In the genomic region with DNA sequence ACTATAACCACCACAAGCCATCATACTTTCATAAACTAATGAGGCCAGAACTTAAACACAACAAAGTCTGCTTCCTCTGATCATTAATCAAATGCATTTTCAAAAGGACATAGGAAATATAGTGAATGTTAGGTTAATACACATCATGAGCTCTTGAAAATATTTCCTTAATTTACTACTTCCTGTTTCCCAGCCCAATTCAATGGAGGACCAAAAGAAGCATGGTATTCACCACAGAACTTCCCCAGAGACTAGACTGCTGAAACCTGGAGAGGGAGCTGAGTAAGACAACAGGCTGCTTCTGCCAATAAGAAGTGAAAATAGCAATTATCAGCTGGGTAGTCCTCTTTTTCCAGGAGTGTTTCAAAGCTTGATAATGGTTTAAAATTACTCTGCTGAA, we compare ENCODE assay signal across 15 cellular contexts.
A peak's percentile ranks its signal among the peaks of the same experiment; 100 is the strongest.
DNase-seq lines count a peak whose midpoint lies in the region; ATAC-seq and TF ChIP-seq lines count a peak whose summit lies in the region.
"Had no signal": no experiment of that assay in that cellular context is flagged by ENCODE, and none has a peak within 500 bp of the region (broad histone marks: within the 10 kb centered on the region; RNA-seq: fewer than 3 reads in every experiment).

No MANE protein-coding gene starts in this region.

- H3K27me3 ChIP-seq in breast epithelium = no peaks in the 10 kb centered on the region
- H3K27me3 ChIP-seq: SJCRH30, vagina had no signal

- no peak overlapping the region for H3K4me3 ChIP-seq in breast epithelium
- H3K4me3 ChIP-seq: lower lobe of right lung, SJCRH30, vagina had no signal

- peak overlapping the region; percentile 58 for H3K27ac Mint-ChIP-seq in MCF 10A (ENCODE audit: low read depth, unreplicated experiment)

- no peak for TF ChIP-seq POLR2A in breast epithelium (IDR thresholded peaks at IDR 0.05)

- no peaks in the 10 kb centered on the region for H3K36me3 Mint-ChIP-seq in MCF 10A (ENCODE audit: insufficient read depth, unreplicated experiment)

- H3K4me1 Mint-ChIP-seq in MCF 10A (ENCODE audit: insufficient read depth, unreplicated experiment) = peaks cover 8% of the 10 kb centered on the region

- no peaks in the 10 kb centered on the region for H3K4me1 ChIP-seq in breast epithelium
- H3K4me1 ChIP-seq: vagina had no signal

- H3K9me3 Mint-ChIP-seq in MCF 10A (ENCODE audit: unreplicated experiment) = no peaks in the 10 kb centered on the region

- no TSS peak for BruUV-seq in MCF 10A (replicated peaks; lab: Mats Ljungman, UMichigan)

- POLR2A ChIA-PET in MCF 10A (lab: Yijun Ruan, JAX) = interaction anchor here (0.6 to 0.7 kb wide), 2 partner anchors 566 to 1025 kb away, joined by 3 read pairs; no protein-coding TSS in a partner anchor

- no peak overlapping the region for H3K4me3 Mint-ChIP-seq in MCF 10A (ENCODE audit: unreplicated experiment)

- no peak for ATAC-seq in HG03342 (IDR thresholded peaks at IDR 0.05; ENCODE audit: unreplicated experiment)

- DNase-seq in MCF 10A (ENCODE audit: unreplicated experiment) (no peak), breast epithelium (ENCODE audit: low spot score in 2 of 2) (no peak), RPMI7951 (ENCODE audit: low read depth) (peak; percentile 39), foreskin melanocyte (peak; percentile 18), SHP77 (lab: John Stamatoyannopoulos, UW) (no peak), NCI-H1048 (lab: John Stamatoyannopoulos, UW) (no peak), activated gamma-delta T cell treated with Interleukin-2 at 50 U/mL for 16 hours (no peak)
- DNase-seq: amygdala, hypothalamus, lower lobe of right lung, NCI-H1092 treated with DMSO at 0.1 percent for 48 hours, NCI-H524 treated with DMSO at 0.1 percent for 48 hours had no signal

- no peaks in the 10 kb centered on the region for H3K36me3 ChIP-seq in breast epithelium
- H3K36me3 ChIP-seq: lower lobe of right lung, SJCRH30, vagina had no signal

- H3K27me3 Mint-ChIP-seq in MCF 10A (ENCODE audit: insufficient read depth, unreplicated experiment) = no peaks in the 10 kb centered on the region

- TF ChIP-seq CTCF in MCF 10A (IDR thresholded peaks at IDR 0.05; ENCODE audit: unreplicated experiment) (no peak), breast epithelium (IDR thresholded peaks at IDR 0.05) (no peak)

- H3K9me3 ChIP-seq in breast epithelium = no peaks in the 10 kb centered on the region
- H3K9me3 ChIP-seq: lower lobe of right lung, SJCRH30, vagina had no signal

- intact Hi-C loops in MCF 10A (cut with micrococcal nuclease) = no loop called here
- intact Hi-C loops in breast epithelium (cut with DNase I; ENCODE audit: low total_unique reads) = no loop called here

- CTCF ChIA-PET in MCF 10A (lab: Yijun Ruan, JAX) = interaction anchor here (0.6 to 1.9 kb wide), 3 partner anchors 61 to 1131 kb away, joined by 3 to 6 read pairs (median 3); no protein-coding TSS in a partner anchor

- no peak overlapping the region for H3K27ac ChIP-seq in breast epithelium
- H3K27ac ChIP-seq: lower lobe of right lung, SJCRH30 had no signal

Comparison
In these comparisons a context has a peak if more than half of its experiments do, and no peak if none do; other contexts are left out.
1. DNase-seq: peak in RPMI7951 (single experiment) and foreskin melanocyte (single experiment); none in MCF 10A (single experiment), breast epithelium (0 of 2), SHP77 (0 of 2), NCI-H1048 (single experiment) and activated gamma-delta T cell treated with Interleukin-2 at 50 U/mL for 16 hours (single experiment).